1 cellular context compared by ENCODE assay signal in the genomic region with DNA sequence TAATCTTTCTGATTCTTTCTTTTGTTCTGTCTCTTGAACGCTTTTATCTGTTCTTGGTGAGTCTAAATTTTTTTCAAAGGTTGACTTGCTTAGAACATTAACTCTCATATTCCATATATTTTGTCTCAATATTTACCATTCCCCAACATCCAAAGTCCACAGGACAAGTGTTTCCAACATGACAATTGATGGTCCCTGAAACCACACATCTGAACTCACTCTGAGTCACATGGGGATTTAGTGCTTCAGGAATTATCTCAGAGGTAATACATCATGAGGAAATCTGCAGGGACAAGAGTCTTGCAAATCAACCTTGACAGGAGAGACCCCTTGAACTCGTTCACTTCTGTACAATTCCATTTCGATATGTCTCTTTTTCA.
TF ChIP-seq lines count a peak whose summit lies in the region.

No MANE protein-coding gene starts in this region.

TF ChIP-seq in HepG2, 621 proteins besides CTCF, POLR2A, EP300 and RAD21 (continued from another document):
- TF ChIP-seq, protein P1, sequence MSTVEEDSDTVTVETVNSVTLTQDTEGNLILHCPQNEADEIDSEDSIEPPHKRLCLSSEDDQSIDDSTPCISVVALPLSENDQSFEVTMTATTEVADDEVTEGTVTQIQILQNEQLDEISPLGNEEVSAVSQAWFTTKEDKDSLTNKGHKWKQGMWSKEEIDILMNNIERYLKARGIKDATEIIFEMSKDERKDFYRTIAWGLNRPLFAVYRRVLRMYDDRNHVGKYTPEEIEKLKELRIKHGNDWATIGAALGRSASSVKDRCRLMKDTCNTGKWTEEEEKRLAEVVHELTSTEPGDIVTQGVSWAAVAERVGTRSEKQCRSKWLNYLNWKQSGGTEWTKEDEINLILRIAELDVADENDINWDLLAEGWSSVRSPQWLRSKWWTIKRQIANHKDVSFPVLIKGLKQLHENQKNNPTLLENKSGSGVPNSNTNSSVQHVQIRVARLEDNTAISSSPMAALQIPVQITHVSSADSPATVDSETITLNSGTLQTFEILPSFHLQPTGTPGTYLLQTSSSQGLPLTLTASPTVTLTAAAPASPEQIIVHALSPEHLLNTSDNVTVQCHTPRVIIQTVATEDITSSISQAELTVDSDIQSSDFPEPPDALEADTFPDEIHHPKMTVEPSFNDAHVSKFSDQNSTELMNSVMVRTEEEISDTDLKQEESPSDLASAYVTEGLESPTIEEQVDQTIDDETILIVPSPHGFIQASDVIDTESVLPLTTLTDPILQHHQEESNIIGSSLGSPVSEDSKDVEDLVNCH (CRISPR knock-in tag; IDR thresholded peaks at IDR 0.05) = no peak
- TF ChIP-seq ZNF790 (CRISPR knock-in tag; IDR thresholded peaks at IDR 0.05; ENCODE audit: borderline replicate concordance) (no peak), EZH2 (conservative IDR thresholded peaks at IDR 0.05; ENCODE audit: low read depth, low read length) (no peak), FOXM1 (CRISPR knock-in tag; IDR thresholded peaks at IDR 0.05) (no peak), ZNF720 (CRISPR knock-in tag; IDR thresholded peaks at IDR 0.05) (no peak), TEAD2 (CRISPR knock-in tag; IDR thresholded peaks at IDR 0.05) (no peak), ZNF124 (CRISPR knock-in tag; IDR thresholded peaks at IDR 0.05) (no peak), ZNF333 (CRISPR knock-in tag; IDR thresholded peaks at IDR 0.05; ENCODE audit: borderline replicate concordance) (no peak), ZNF530 (CRISPR knock-in tag; IDR thresholded peaks at IDR 0.05; ENCODE audit: low read depth) (no peak), SOX13 (IDR thresholded peaks at IDR 0.05) (no peak), SOX13 (CRISPR knock-in tag; conservative IDR thresholded peaks at IDR 0.05 in 1 of 2, IDR thresholded peaks at IDR 0.05 in 1 of 2) (peak in 1 of 2 experiments; percentile 46; a peak in 2 of 4 replicates), RELA (CRISPR knock-in tag; IDR thresholded peaks at IDR 0.05) (no peak), RBM22 (optimal IDR thresholded peaks at IDR 0.05; ENCODE audit: low read length) (no peak), HNF4A (CRISPR knock-in tag; IDR thresholded peaks at IDR 0.05) (peak; percentile 66)
- TF ChIP-seq, protein P2, sequence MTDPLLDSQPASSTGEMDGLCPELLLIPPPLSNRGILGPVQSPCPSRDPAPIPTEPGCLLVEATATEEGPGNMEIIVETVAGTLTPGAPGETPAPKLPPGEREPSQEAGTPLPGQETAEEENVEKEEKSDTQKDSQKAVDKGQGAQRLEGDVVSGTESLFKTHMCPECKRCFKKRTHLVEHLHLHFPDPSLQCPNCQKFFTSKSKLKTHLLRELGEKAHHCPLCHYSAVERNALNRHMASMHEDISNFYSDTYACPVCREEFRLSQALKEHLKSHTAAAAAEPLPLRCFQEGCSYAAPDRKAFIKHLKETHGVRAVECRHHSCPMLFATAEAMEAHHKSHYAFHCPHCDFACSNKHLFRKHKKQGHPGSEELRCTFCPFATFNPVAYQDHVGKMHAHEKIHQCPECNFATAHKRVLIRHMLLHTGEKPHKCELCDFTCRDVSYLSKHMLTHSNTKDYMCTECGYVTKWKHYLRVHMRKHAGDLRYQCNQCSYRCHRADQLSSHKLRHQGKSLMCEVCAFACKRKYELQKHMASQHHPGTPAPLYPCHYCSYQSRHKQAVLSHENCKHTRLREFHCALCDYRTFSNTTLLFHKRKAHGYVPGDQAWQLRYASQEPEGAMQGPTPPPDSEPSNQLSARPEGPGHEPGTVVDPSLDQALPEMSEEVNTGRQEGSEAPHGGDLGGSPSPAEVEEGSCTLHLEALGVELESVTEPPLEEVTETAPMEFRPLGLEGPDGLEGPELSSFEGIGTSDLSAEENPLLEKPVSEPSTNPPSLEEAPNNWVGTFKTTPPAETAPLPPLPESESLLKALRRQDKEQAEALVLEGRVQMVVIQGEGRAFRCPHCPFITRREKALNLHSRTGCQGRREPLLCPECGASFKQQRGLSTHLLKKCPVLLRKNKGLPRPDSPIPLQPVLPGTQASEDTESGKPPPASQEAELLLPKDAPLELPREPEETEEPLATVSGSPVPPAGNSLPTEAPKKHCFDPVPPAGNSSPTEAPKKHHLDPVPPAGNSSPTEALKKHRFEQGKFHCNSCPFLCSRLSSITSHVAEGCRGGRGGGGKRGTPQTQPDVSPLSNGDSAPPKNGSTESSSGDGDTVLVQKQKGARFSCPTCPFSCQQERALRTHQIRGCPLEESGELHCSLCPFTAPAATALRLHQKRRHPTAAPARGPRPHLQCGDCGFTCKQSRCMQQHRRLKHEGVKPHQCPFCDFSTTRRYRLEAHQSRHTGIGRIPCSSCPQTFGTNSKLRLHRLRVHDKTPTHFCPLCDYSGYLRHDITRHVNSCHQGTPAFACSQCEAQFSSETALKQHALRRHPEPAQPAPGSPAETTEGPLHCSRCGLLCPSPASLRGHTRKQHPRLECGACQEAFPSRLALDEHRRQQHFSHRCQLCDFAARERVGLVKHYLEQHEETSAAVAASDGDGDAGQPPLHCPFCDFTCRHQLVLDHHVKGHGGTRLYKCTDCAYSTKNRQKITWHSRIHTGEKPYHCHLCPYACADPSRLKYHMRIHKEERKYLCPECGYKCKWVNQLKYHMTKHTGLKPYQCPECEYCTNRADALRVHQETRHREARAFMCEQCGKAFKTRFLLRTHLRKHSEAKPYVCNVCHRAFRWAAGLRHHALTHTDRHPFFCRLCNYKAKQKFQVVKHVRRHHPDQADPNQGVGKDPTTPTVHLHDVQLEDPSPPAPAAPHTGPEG (CRISPR knock-in tag; IDR thresholded peaks at IDR 0.05) = no peak
